8 cellular contexts compared by ENCODE assay signal in the genomic region with DNA sequence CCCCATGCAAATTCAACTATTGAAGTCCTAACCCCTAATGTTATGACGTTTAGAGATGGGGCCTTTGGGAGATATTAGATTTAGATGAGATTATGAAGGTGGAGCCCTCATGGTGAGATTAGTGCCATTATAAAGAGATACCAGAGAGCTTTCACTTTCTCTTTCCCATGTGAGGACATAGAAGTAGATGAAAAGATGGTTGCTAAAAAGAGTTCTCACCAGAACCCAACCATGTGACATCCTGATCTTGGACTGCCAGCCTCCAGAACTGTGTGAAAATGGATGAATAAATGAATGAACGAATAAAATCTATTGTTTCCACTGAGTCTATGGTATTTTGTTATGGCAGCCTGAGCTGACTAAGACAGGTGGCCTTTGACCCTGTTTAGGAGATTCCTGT. TPM values are rescaled to one million over a fixed set of nuclear protein-coding genes. Genes with fewer than 3 reads are reported as not detected.
DNase-seq lines count a peak whose midpoint lies in the region; ATAC-seq and TF ChIP-seq lines count a peak whose summit lies in the region.

No MANE protein-coding gene starts in this region.

- H3K36me3 Mint-ChIP-seq in natural killer cell treated with Interleukin-12 subunit alpha and Interleukin-12 subunit beta and Interleukin-15 and Interleukin-18, amount 100 ng/mL, for 72 hours = peaks cover 14% of the 10 kb centered on the region

- intact Hi-C loops in ovary (cut with DNase I) = no loop called here

- H3K9me3 ChIP-seq in MM.1S (replicated peaks; ENCODE audit: insufficient read depth, low read length) (no peaks in the 10 kb centered on the region), ovary (no peaks in the 10 kb centered on the region)

- H3K36me3 ChIP-seq in MM.1S (replicated peaks; ENCODE audit: insufficient read depth, low read length) (no peaks in the 10 kb centered on the region), ovary (no peaks in the 10 kb centered on the region)

- no peak for TF ChIP-seq EP300 in ovary (IDR thresholded peaks at IDR 0.05)

- no peaks in the 10 kb centered on the region for H3K79me2 ChIP-seq in MM.1S (ENCODE audit: low read length)

- H3K4me3 Mint-ChIP-seq in natural killer cell treated with Interleukin-12 subunit alpha and Interleukin-12 subunit beta and Interleukin-15 and Interleukin-18, amount 100 ng/mL, for 72 hours = peak overlapping the region; percentile 51

- peak overlapping the region; percentile 55 for H3K4me2 ChIP-seq in MM.1S (ENCODE audit: low read depth, low read length)

- TF ChIP-seq CTCF in MM.1S (IDR thresholded peaks at IDR 0.05; ENCODE audit: low read length) (no peak), ovary (IDR thresholded peaks at IDR 0.05) (no peak)

- H3K9me2 ChIP-seq in MM.1S (replicated peaks; ENCODE audit: insufficient read depth, low read length) = no peaks in the 10 kb centered on the region

- H2AFZ ChIP-seq in MM.1S (ENCODE audit: low read length) = peak overlapping the region; percentile 53

- H3K27me3 ChIP-seq in MM.1S (replicated peaks; ENCODE audit: insufficient read depth, low read length) = no peaks in the 10 kb centered on the region
- H3K27me3 ChIP-seq in ovary = no peaks in the 10 kb centered on the region

- H3K27ac ChIP-seq in MM.1S (ENCODE audit: low read length) (peak overlapping the region; percentile 68; the same call in 1 of the 2 replicates), ovary (no peak overlapping the region)

- H3K9me3 Mint-ChIP-seq in natural killer cell treated with Interleukin-12 subunit alpha and Interleukin-12 subunit beta and Interleukin-15 and Interleukin-18, amount 100 ng/mL, for 72 hours = peaks cover 7% of the 10 kb centered on the region

- 57 to 88% (median 78%) methylated on average over 2 of the region's 2 CpGs for WGBS in ovary, 3 donors

- no peaks in the 10 kb centered on the region for H3K27me3 Mint-ChIP-seq in natural killer cell treated with Interleukin-12 subunit alpha and Interleukin-12 subunit beta and Interleukin-15 and Interleukin-18, amount 100 ng/mL, for 72 hours

- H4K20me1 ChIP-seq in MM.1S (ENCODE audit: insufficient read depth, low read length) = no peaks in the 10 kb centered on the region

- H3K4me3 ChIP-seq in MM.1S (ENCODE audit: low read length) = peak overlapping the region; percentile 29; the same call in 1 of the 2 replicates
- H3K4me3 ChIP-seq in ovary = no peak overlapping the region

- DNase-seq in MM.1S (peak; percentile 29), DMS79 (lab: John Stamatoyannopoulos, UW) (no peak), cerebellum (ENCODE audit: low spot score) (no peak), ovary (no peak), epidermal melanocyte (ENCODE audit: insufficient read length, low spot score) (no peak)
- DNase-seq in natural killer cell treated with Interleukin-12 subunit alpha and Interleukin-12 subunit beta and Interleukin-15 and Interleukin-18, amount 100 ng/mL, for 72 hours (ENCODE audit: low spot score) = no peak

- H3F3A ChIP-seq in MM.1S (ENCODE audit: insufficient read depth, low read length) = peaks cover 14% of the 10 kb centered on the region; the same call in 1 of the 2 replicates

- H3K27ac Mint-ChIP-seq in natural killer cell treated with Interleukin-12 subunit alpha and Interleukin-12 subunit beta and Interleukin-15 and Interleukin-18, amount 100 ng/mL, for 72 hours = peak overlapping the region; percentile 60 to 80

- no peak for TF ChIP-seq POLR2A in ovary (IDR thresholded peaks at IDR 0.05)

- peaks cover 26 to 39% of the 10 kb centered on the region in 2 donors for H3K4me1 Mint-ChIP-seq in natural killer cell treated with Interleukin-12 subunit alpha and Interleukin-12 subunit beta and Interleukin-15 and Interleukin-18, amount 100 ng/mL, for 72 hours (ENCODE audit: low read depth in 2 of 2)

- H3K9ac ChIP-seq in MM.1S (ENCODE audit: low read length) = no peak overlapping the region

- ATAC-seq in GM18909 (IDR thresholded peaks at IDR 0.05; ENCODE audit: poor library complexity, unreplicated experiment) (peak; percentile 36), HG02623 (IDR thresholded peaks at IDR 0.05; ENCODE audit: unreplicated experiment) (peak; percentile 32)
- ATAC-seq in natural killer cell treated with Interleukin-12 subunit alpha and Interleukin-12 subunit beta and Interleukin-15 and Interleukin-18, amount 100 ng/mL, for 72 hours = peak; percentile 74 to 75

- H3K4me1 ChIP-seq in MM.1S (ENCODE audit: low read length) = peaks cover 34% of the 10 kb centered on the region
- H3K4me1 ChIP-seq in ovary (ENCODE audit: insufficient read depth) = no peaks in the 10 kb centered on the region

RNA-seq across cellular contexts. Expression of a gene that starts 50.6 kb away (rescaled TPM):
- 1 to 10 TPM; 6.9 to 7.8 TPM for total RNA-seq in natural killer cell treated with Interleukin-12 subunit alpha and Interleukin-12 subunit beta and Interleukin-15 and Interleukin-18, amount 100 ng/mL, for 72 hours
- 51.6 TPM for total RNA-seq in cerebellum
- 10 to 100 TPM in 3 of 7 donors, 1 to 10 TPM in 4; 5.6 to 13.5 (median 9.7) TPM for total RNA-seq in ovary
- 1 to 10 TPM; 6.9 to 7.1 TPM for polyA plus RNA-seq in ovary
